Comparison of ENCODE assay signal across 1 cellular context in genomic region chr21:36718951-36719501, GRCh38.
TF ChIP-seq lines count a peak whose summit lies in the region.

No MANE protein-coding gene starts in this region.

TF ChIP-seq in GM23338, 12 proteins besides CTCF, POLR2A, EP300 and RAD21 (continued from another document):
- no peak for TF ChIP-seq ZNF462 (CRISPR knock-in tag; IDR thresholded peaks at IDR 0.05)
- TF ChIP-seq NANOG (IDR thresholded peaks at IDR 0.05; ENCODE audit: borderline replicate concordance): no peak
- no peak for TF ChIP-seq JUNB (IDR thresholded peaks at IDR 0.05; ENCODE audit: unreplicated experiment)
- TF ChIP-seq CREB1 (CRISPR knock-in tag; IDR thresholded peaks at IDR 0.05; ENCODE audit: low read depth): no peak
- no peak for TF ChIP-seq POLR2AphosphoS5 (IDR thresholded peaks at IDR 0.05; ENCODE audit: low read depth)
- TF ChIP-seq ZNF331 (CRISPR knock-in tag; IDR thresholded peaks at IDR 0.05; ENCODE audit: low read depth): no peak
- no peak for TF ChIP-seq ZNF114 (CRISPR knock-in tag; IDR thresholded peaks at IDR 0.05)
- TF ChIP-seq ETS1 (IDR thresholded peaks at IDR 0.05): no peak
- no peak for TF ChIP-seq EZH2 (IDR thresholded peaks at IDR 0.05; ENCODE audit: low read depth, unreplicated experiment)
- TF ChIP-seq EZH2phosphoT487 (IDR thresholded peaks at IDR 0.05; ENCODE audit: unreplicated experiment): no peak
- no peak for TF ChIP-seq REST (IDR thresholded peaks at IDR 0.05; ENCODE audit: unreplicated experiment)
